12 cellular contexts compared by ENCODE assay signal in genomic region chrX:18643853-18644252, GRCh38. TPM values are rescaled to one million over a fixed set of nuclear protein-coding genes. Genes with fewer than 3 reads are reported as not detected.
"Had no signal": no experiment of that assay in that cellular context is flagged by ENCODE, and none has a peak within 500 bp of the region (broad histone marks: within the 10 kb centered on the region; RNA-seq: fewer than 3 reads in every experiment).

No MANE protein-coding gene starts in this region.

- H3K4me2 ChIP-seq: KMS-11 had no signal

- H3K9me3 ChIP-seq: HAP-1 had no signal

- ATAC-seq: HCT116 had no signal

- FAIRE-seq: HTR-8/SVneo had no signal

- H2AFZ ChIP-seq: GM23248 had no signal

- H3K36me3 ChIP-seq: HAP-1 had no signal

- H3K4me1 ChIP-seq: HAP-1 had no signal

- H3K27ac ChIP-seq: GM23248, KMS-11 had no signal

- DNase-seq: GM23248, GOT3, H7, HFFc6, KBM-7 had no signal

- H3K9ac ChIP-seq: GM23248, KMS-11 had no signal

- H3K4me3 ChIP-seq: GM23248, HAP-1 had no signal

RNA-seq across cellular contexts. Expression of gene RS1, which starts 28.1 kb away (rescaled TPM):
- total RNA-seq: GM23248, H4, H7, HFFc6, HT-29 had no signal
- polyA plus RNA-seq: GM23248, IgD-negative memory B cell had no signal
